In the genomic region with DNA sequence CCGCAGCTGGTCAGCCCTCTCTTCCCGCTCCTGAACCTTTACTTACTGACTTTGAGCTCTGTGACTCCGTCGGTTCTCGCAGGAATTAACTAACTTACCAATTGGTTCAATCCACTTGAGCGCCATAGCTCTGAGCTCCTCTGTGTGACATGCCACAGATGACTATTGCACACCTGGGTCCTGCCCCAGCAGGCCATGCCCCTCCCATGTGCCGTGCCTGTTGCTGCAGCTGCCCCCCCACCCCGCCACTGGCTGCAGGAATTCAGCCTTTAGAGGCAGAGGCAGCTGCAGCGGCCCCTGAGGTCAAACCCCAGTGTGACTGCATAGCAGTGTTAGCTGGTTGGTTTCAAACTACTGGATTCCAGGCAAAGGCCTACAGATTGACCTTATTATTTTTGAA, we compare ENCODE assay signal across 16 cellular contexts.
"Had no signal": no experiment of that assay in that cellular context is flagged by ENCODE, and none has a peak within 500 bp of the region (broad histone marks: within the 10 kb centered on the region; RNA-seq: fewer than 3 reads in every experiment).

No MANE protein-coding gene starts in this region.

- ATAC-seq: activated CD8-positive, alpha-beta T cell treated with anti-CD3 and anti-CD28 coated beads for 36 hours; lower lobe of right lung; sciatic nerve; stimulated activated naive B cell treated with anti-CD40 and anti-IgM and Interleukin-4, amounts not matched to agents 10 μg/mL and 1 μg/mL and 100 μg/mL, for 72 hours; upper lobe of right lung had no signal

- H3K4me1 ChIP-seq: lower lobe of right lung, upper lobe of right lung had no signal

- H3K9me3 Mint-ChIP-seq: activated B cell treated with CpG ODN at 0.5 μM for 24 hours; activated CD8-positive, alpha-beta T cell treated with anti-CD3 and anti-CD28 coated beads for 36 hours; stimulated activated naive B cell treated with anti-CD40 and anti-IgM and Interleukin-4, amounts not matched to agents 10 μg/mL and 1 μg/mL and 100 μg/mL, for 72 hours had no signal

- H3K9me3 ChIP-seq: lower lobe of right lung, SK-N-SH, thoracic aorta, upper lobe of right lung had no signal

- H3K27ac Mint-ChIP-seq: activated B cell treated with CpG ODN at 0.5 μM for 24 hours; activated CD8-positive, alpha-beta T cell treated with anti-CD3 and anti-CD28 coated beads for 36 hours; stimulated activated naive B cell treated with anti-CD40 and anti-IgM and Interleukin-4, amounts not matched to agents 10 μg/mL and 1 μg/mL and 100 μg/mL, for 72 hours had no signal

- H3K4me3 Mint-ChIP-seq: activated B cell treated with CpG ODN at 0.5 μM for 24 hours; activated CD8-positive, alpha-beta T cell treated with anti-CD3 and anti-CD28 coated beads for 36 hours; nephron; stimulated activated naive B cell treated with anti-CD40 and anti-IgM and Interleukin-4, amounts not matched to agents 10 μg/mL and 1 μg/mL and 100 μg/mL, for 72 hours had no signal

- H3K27me3 Mint-ChIP-seq: activated B cell treated with CpG ODN at 0.5 μM for 24 hours; activated CD8-positive, alpha-beta T cell treated with anti-CD3 and anti-CD28 coated beads for 36 hours; stimulated activated naive B cell treated with anti-CD40 and anti-IgM and Interleukin-4, amounts not matched to agents 10 μg/mL and 1 μg/mL and 100 μg/mL, for 72 hours had no signal

- H3K4me1 Mint-ChIP-seq: activated B cell treated with CpG ODN at 0.5 μM for 24 hours; stimulated activated naive B cell treated with anti-CD40 and anti-IgM and Interleukin-4, amounts not matched to agents 10 μg/mL and 1 μg/mL and 100 μg/mL, for 72 hours had no signal

- H3K4me3 ChIP-seq: lower lobe of right lung, thoracic aorta, upper lobe of right lung had no signal

- H3K27me3 ChIP-seq: upper lobe of right lung had no signal

- H3K27ac ChIP-seq: lower lobe of right lung, thoracic aorta, upper lobe of right lung had no signal

- DNase-seq: activated B cell treated with CpG ODN at 0.5 μM for 24 hours; activated CD4-positive, alpha-beta T cell treated with anti-CD3 and anti-CD28 coated beads for 4 hours; activated CD8-positive, alpha-beta memory T cell treated with anti-CD3 and anti-CD28 coated beads, Interleukin-2, amount 50 U/mL, for 4 hours; activated CD8-positive, alpha-beta T cell treated with anti-CD3 and anti-CD28 coated beads for 36 hours; activated effector memory CD4-positive, alpha-beta T cell treated with Interleukin-2 at 50 U/mL for 16 hours; activated naive CD4-positive, alpha-beta T cell treated with anti-CD3 and anti-CD28 coated beads, Interleukin-2, amount 50 U/mL, for 16 hours; dermis blood vessel endothelial cell; effector memory CD4-positive, alpha-beta T cell; lower lobe of right lung; SK-N-SH; stimulated activated CD4-positive, alpha-beta T cell treated with anti-CD3 and anti-CD28 coated beads, Interleukin-4, amount 100 ng/mL, for 4 hours; stimulated activated naive B cell treated with anti-CD40 and anti-IgM and Interleukin-4, amounts not matched to agents 10 μg/mL and 1 μg/mL and 100 μg/mL, for 72 hours; upper lobe of right lung had no signal

- H3K36me3 ChIP-seq: thoracic aorta, upper lobe of right lung had no signal
